28 cellular contexts compared by ENCODE assay signal in genomic region chr7:43953071-43953470, GRCh38. TPM values are rescaled to one million over a fixed set of nuclear protein-coding genes. Genes with fewer than 3 reads are reported as not detected.
"Had no signal": no experiment of that assay in that cellular context is flagged by ENCODE, and none has a peak within 500 bp of the region (broad histone marks: within the 10 kb centered on the region; RNA-seq: fewer than 3 reads in every experiment).

No MANE protein-coding gene starts in this region.

- H3K36me3 Mint-ChIP-seq: natural killer cell treated with Interleukin-12 subunit alpha and Interleukin-12 subunit beta and Interleukin-15 and Interleukin-18, amount 100 ng/mL, for 72 hours had no signal

- DNase-seq: activated CD4-positive, CD25-positive, alpha-beta regulatory T cell treated with anti-CD3 and anti-CD28 coated beads, Interleukin-2, amount 50 U/mL, for 72 hours; activated naive CD4-positive, alpha-beta T cell; activated naive CD8-positive, alpha-beta T cell treated with anti-CD3 and anti-CD28 coated beads, Interleukin-2, amount 10 ng/mL, durations not matched to agents 7 days and 5 days; activated T-cell treated with anti-CD3 and anti-CD28 coated beads, Interleukin-2, amount 50 U/mL, for 1 hour; amniotic stem cell; dermis blood vessel endothelial cell; effector memory CD4-positive, alpha-beta T cell; hypothalamus; left colon; ovary; right lobe of liver; stimulated activated CD4-positive, alpha-beta T cell treated with anti-CD3 and anti-CD28 coated beads, Interleukin-15, amount 100 ng/mL, for 24 hours; T-cell; upper lobe of left lung had no signal

- H3K9me3 ChIP-seq: neutrophil, ovary, right lobe of liver, thoracic aorta, upper lobe of left lung had no signal

- ATAC-seq: esophagus mucosa; left colon; natural killer cell treated with Interleukin-12 subunit alpha and Interleukin-12 subunit beta and Interleukin-15 and Interleukin-18, amount 100 ng/mL, for 72 hours; right lobe of liver; stimulated activated memory B cell treated with anti-CD40 and anti-IgM and Interleukin-4, amounts not matched to agents 10 μg/mL and 1 μg/mL and 100 μg/mL, for 72 hours; T-cell had no signal

- H3K36me3 ChIP-seq: cardiac muscle cell, ovary had no signal

- H3K4me3 Mint-ChIP-seq: activated naive CD8-positive, alpha-beta T cell treated with anti-CD3 and anti-CD28 coated beads, Interleukin-2, amount 10 ng/mL, durations not matched to agents 7 days and 5 days; memory B cell; natural killer cell treated with Interleukin-12 subunit alpha and Interleukin-12 subunit beta and Interleukin-15 and Interleukin-18, amount 100 ng/mL, for 72 hours; stimulated activated memory B cell treated with anti-CD40 and anti-IgM and Interleukin-4, amounts not matched to agents 10 μg/mL and 1 μg/mL and 100 μg/mL, for 72 hours; T-cell; T-helper 2 cell treated with Interferon-gamma antibody and Interleukin-4, amounts not matched to agents 5 μg/mL and 100 μg/mL, for 36 hours had no signal

- H3K4me3 ChIP-seq: cardiac muscle cell, ovary, right lobe of liver, smooth muscle cell, thoracic aorta, upper lobe of left lung had no signal

- H3K27me3 ChIP-seq: cardiac muscle cell, neutrophil, ovary, right lobe of liver, upper lobe of left lung had no signal

- H3K4me1 ChIP-seq: right lobe of liver, upper lobe of left lung had no signal

- H3K27me3 Mint-ChIP-seq: activated naive CD8-positive, alpha-beta T cell treated with anti-CD3 and anti-CD28 coated beads, Interleukin-2, amount 10 ng/mL, durations not matched to agents 7 days and 5 days; memory B cell; natural killer cell treated with Interleukin-12 subunit alpha and Interleukin-12 subunit beta and Interleukin-15 and Interleukin-18, amount 100 ng/mL, for 72 hours; stimulated activated memory B cell treated with anti-CD40 and anti-IgM and Interleukin-4, amounts not matched to agents 10 μg/mL and 1 μg/mL and 100 μg/mL, for 72 hours; T-cell had no signal

- H3K9me3 Mint-ChIP-seq: activated naive CD8-positive, alpha-beta T cell treated with anti-CD3 and anti-CD28 coated beads, Interleukin-2, amount 10 ng/mL, durations not matched to agents 7 days and 5 days; memory B cell; natural killer cell treated with Interleukin-12 subunit alpha and Interleukin-12 subunit beta and Interleukin-15 and Interleukin-18, amount 100 ng/mL, for 72 hours; stimulated activated memory B cell treated with anti-CD40 and anti-IgM and Interleukin-4, amounts not matched to agents 10 μg/mL and 1 μg/mL and 100 μg/mL, for 72 hours; T-cell; T-helper 2 cell treated with Interferon-gamma antibody and Interleukin-4, amounts not matched to agents 5 μg/mL and 100 μg/mL, for 36 hours had no signal

- H3K27ac ChIP-seq: cardiac muscle cell, neutrophil, ovary, right lobe of liver, thoracic aorta, upper lobe of left lung, VCaP had no signal

- H3K27ac Mint-ChIP-seq: activated naive CD8-positive, alpha-beta T cell treated with anti-CD3 and anti-CD28 coated beads, Interleukin-2, amount 10 ng/mL, durations not matched to agents 7 days and 5 days; memory B cell; stimulated activated memory B cell treated with anti-CD40 and anti-IgM and Interleukin-4, amounts not matched to agents 10 μg/mL and 1 μg/mL and 100 μg/mL, for 72 hours; T-helper 2 cell treated with Interferon-gamma antibody and Interleukin-4, amounts not matched to agents 5 μg/mL and 100 μg/mL, for 36 hours had no signal

RNA-seq across cellular contexts. Expression of gene SPDYE1, which starts 44.6 kb away (rescaled TPM):
- total RNA-seq: cardiac muscle cell; chondrocyte; dermis blood vessel endothelial cell; endothelial cell of umbilical vein; esophagus mucosa; frontal cortex; left colon; natural killer cell treated with Interleukin-12 subunit alpha and Interleukin-12 subunit beta and Interleukin-15 and Interleukin-18, amount 100 ng/mL, for 72 hours; pulmonary artery endothelial cell; right lobe of liver; smooth muscle cell; T-cell; thoracic aorta; upper lobe of left lung had no signal
- polyA plus RNA-seq: endothelial cell of umbilical vein had no signal
